1 cellular context compared by ENCODE assay signal in the genomic region with DNA sequence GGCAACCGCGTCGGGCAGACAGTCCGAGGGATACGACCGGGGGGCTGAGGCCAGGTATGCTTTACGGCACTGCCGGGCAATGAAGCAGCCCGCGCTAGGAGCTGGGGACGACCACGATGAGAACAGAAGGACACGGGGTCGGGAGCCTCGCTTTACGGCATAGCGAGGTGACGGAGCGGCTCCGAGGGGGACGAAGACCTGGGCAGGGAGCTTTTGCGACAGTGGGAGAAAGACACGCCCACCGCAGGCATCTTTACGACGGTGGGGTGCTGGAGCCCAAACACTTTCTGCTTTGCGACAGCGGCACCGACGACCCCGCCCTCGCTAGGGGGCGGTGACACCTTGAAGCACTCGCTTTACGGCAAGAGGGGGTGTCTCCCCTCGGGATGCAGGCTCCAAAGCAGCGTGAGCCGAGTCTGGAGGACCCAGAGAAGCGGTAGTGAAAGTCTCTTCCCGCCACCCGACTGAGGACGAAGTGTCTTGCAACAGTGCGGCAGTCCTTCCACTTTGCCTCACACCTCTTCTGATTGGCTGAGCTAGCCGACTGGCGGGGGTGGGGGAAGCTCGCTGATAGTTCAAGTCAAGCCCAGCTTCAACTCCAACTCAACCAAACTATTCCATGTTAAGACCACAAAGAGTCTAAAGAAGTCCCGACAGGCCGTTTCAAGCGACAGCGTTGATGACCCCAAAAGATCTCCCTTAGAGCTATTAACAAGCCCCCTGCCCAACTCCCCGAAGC.
TF ChIP-seq lines count a peak whose summit lies in the region.

No MANE protein-coding gene starts in this region.

TF ChIP-seq in HEK293, 187 proteins besides CTCF, POLR2A, EP300 and RAD21 (continued from another document and continues in another):
- no peak for TF ChIP-seq ZNF274 (IDR thresholded peaks at IDR 0.05; ENCODE audit: low read length)
- no peak for TF ChIP-seq ZNF274 (tag by site-specific recombination; IDR thresholded peaks at IDR 0.05; ENCODE audit: borderline replicate concordance)
- TF ChIP-seq ZNF600 (tag by site-specific recombination; IDR thresholded peaks at IDR 0.05) = peak; percentile 95
- no peak for TF ChIP-seq GLI2 (tag by site-specific recombination; IDR thresholded peaks at IDR 0.05; ENCODE audit: borderline replicate concordance, low read depth)
- peak; percentile 28; the same call in 1 of the 2 replicates for TF ChIP-seq ZBTB21 (tag by site-specific recombination; IDR thresholded peaks at IDR 0.05)
- TF ChIP-seq ZNF202 (tag by site-specific recombination; IDR thresholded peaks at IDR 0.05; ENCODE audit: borderline replicate concordance) = no peak
- TF ChIP-seq ZFHX2 (tag by site-specific recombination; conservative IDR thresholded peaks at IDR 0.05) = no peak; the same call in 1 of the 2 replicates
- TF ChIP-seq, protein P1, sequence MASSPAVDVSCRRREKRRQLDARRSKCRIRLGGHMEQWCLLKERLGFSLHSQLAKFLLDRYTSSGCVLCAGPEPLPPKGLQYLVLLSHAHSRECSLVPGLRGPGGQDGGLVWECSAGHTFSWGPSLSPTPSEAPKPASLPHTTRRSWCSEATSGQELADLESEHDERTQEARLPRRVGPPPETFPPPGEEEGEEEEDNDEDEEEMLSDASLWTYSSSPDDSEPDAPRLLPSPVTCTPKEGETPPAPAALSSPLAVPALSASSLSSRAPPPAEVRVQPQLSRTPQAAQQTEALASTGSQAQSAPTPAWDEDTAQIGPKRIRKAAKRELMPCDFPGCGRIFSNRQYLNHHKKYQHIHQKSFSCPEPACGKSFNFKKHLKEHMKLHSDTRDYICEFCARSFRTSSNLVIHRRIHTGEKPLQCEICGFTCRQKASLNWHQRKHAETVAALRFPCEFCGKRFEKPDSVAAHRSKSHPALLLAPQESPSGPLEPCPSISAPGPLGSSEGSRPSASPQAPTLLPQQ (tag by site-specific recombination; IDR thresholded peaks at IDR 0.05) = no peak
- TF ChIP-seq, protein P2, sequence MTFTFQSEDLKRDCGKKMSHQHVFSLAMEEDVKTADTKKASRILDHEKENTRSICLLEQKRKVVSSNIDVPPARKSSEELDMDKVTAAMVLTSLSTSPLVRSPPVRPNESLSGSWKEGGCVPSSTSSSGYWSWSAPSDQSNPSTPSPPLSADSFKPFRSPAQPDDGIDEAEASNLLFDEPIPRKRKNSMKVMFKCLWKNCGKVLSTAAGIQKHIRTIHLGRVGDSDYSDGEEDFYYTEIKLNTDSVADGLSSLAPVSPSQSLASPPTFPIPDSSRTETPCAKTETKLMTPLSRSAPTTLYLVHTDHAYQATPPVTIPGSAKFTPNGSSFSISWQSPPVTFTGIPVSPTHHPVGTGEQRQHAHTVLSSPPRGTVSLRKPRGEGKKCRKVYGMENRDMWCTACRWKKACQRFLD (tag by site-specific recombination; IDR thresholded peaks at IDR 0.05) = no peak
- TF ChIP-seq ZNF529 (tag by site-specific recombination; IDR thresholded peaks at IDR 0.05; ENCODE audit: insufficient replicate concordance) = no peak
- TF ChIP-seq ZNF555 (tag by site-specific recombination; conservative IDR thresholded peaks at IDR 0.05) = no peak
- no peak for TF ChIP-seq BCL11B (tag by site-specific recombination; IDR thresholded peaks at IDR 0.05; ENCODE audit: low read depth)
- TF ChIP-seq SCRT1 (tag by site-specific recombination; IDR thresholded peaks at IDR 0.05; ENCODE audit: borderline replicate concordance) = no peak
- peak; percentile 80 for TF ChIP-seq GLIS2 (tag by site-specific recombination; IDR thresholded peaks at IDR 0.05)
- TF ChIP-seq ZNF548 (tag by site-specific recombination; IDR thresholded peaks at IDR 0.05) = no peak
- peak; percentile 54; the same call in 1 of the 2 replicates for TF ChIP-seq ZNF423 (tag by site-specific recombination; IDR thresholded peaks at IDR 0.05)
- TF ChIP-seq ZNF175 (tag by site-specific recombination; IDR thresholded peaks at IDR 0.05) = no peak
- TF ChIP-seq ZNF155 (tag by site-specific recombination; IDR thresholded peaks at IDR 0.05) = no peak
- no peak for TF ChIP-seq ZNF549 (tag by site-specific recombination; IDR thresholded peaks at IDR 0.05)
- TF ChIP-seq ZNF580 (tag by site-specific recombination; IDR thresholded peaks at IDR 0.05) = no peak; the same call in 1 of the 2 replicates
- TF ChIP-seq ZNF157 (tag by site-specific recombination; IDR thresholded peaks at IDR 0.05) = no peak
- TF ChIP-seq ZNF112 (tag by site-specific recombination; IDR thresholded peaks at IDR 0.05) = no peak
- TF ChIP-seq KLF10 (tag by site-specific recombination; IDR thresholded peaks at IDR 0.05) = peak; percentile 68
- TF ChIP-seq, protein P3, sequence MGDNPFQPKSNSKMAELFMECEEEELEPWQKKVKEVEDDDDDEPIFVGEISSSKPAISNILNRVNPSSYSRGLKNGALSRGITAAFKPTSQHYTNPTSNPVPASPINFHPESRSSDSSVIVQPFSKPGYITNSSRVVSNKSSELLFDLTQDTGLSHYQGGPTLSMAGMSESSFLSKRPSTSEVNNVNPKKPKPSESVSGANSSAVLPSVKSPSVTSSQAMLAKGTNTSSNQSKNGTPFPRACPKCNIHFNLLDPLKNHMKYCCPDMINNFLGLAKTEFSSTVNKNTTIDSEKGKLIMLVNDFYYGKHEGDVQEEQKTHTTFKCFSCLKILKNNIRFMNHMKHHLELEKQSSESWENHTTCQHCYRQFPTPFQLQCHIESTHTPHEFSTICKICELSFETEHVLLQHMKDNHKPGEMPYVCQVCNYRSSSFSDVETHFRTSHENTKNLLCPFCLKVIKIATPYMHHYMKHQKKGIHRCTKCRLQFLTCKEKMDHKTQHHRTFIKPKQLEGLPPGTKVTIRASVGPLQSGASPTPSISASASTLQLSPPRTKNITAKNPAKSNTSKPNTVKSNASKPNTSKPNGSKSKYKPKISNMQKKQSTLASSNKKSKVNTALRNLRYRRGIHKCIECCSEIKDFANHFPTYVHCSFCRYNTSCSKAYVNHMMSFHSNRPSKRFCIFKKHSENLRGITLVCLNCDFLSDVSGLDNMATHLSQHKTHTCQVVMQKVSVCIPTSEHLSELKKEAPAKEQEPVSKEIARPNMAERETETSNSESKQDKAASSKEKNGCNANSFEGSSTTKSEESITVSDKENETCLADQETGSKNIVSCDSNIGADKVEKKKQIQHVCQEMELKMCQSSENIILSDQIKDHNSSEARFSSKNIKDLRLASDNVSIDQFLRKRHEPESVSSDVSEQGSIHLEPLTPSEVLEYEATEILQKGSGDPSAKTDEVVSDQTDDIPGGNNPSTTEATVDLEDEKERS (tag by site-specific recombination; IDR thresholded peaks at IDR 0.05) = no peak
- TF ChIP-seq ZNF184 (tag by site-specific recombination; IDR thresholded peaks at IDR 0.05) = no peak
- TF ChIP-seq ZNF664 (tag by site-specific recombination; IDR thresholded peaks at IDR 0.05) = no peak
- TF ChIP-seq BCL6B (tag by site-specific recombination; IDR thresholded peaks at IDR 0.05) = no peak
- no peak; the same call in 1 of the 2 replicates for TF ChIP-seq ZNF10 (tag by site-specific recombination; IDR thresholded peaks at IDR 0.05)
- TF ChIP-seq ZNF677 (tag by site-specific recombination; IDR thresholded peaks at IDR 0.05) = no peak
- no peak for TF ChIP-seq ZNF48 (tag by site-specific recombination; IDR thresholded peaks at IDR 0.05)
- no peak for TF ChIP-seq ZSCAN30 (tag by site-specific recombination; IDR thresholded peaks at IDR 0.05)
- TF ChIP-seq ZFP41 (tag by site-specific recombination; IDR thresholded peaks at IDR 0.05; ENCODE audit: borderline replicate concordance) = no peak
- peak; percentile 91 for TF ChIP-seq KLF8 (tag by site-specific recombination; IDR thresholded peaks at IDR 0.05)
- TF ChIP-seq ZNF585B (tag by site-specific recombination; IDR thresholded peaks at IDR 0.05) = no peak
- TF ChIP-seq ZSCAN4 (tag by site-specific recombination; IDR thresholded peaks at IDR 0.05) = no peak
- TF ChIP-seq KLF17 (tag by site-specific recombination; IDR thresholded peaks at IDR 0.05) = no peak
- no peak for TF ChIP-seq REPIN1 (tag by site-specific recombination; IDR thresholded peaks at IDR 0.05; ENCODE audit: low read depth)
- TF ChIP-seq ZNF266 (tag by site-specific recombination; IDR thresholded peaks at IDR 0.05; ENCODE audit: low read depth) = 0 out of 2 replicates have a peak, but pooled peaks have one; percentile 9
- TF ChIP-seq SCRT2 (tag by site-specific recombination; IDR thresholded peaks at IDR 0.05) = no peak
- no peak for TF ChIP-seq GLI4 (tag by site-specific recombination; IDR thresholded peaks at IDR 0.05)
- TF ChIP-seq EGR2 (tag by site-specific recombination; IDR thresholded peaks at IDR 0.05; ENCODE audit: low read depth) = 0 out of 2 replicates have a peak, but pooled peaks have one; percentile 28
- TF ChIP-seq ZNF335 (tag by site-specific recombination; conservative IDR thresholded peaks at IDR 0.05) = peak; percentile 82
- TF ChIP-seq, protein P4, sequence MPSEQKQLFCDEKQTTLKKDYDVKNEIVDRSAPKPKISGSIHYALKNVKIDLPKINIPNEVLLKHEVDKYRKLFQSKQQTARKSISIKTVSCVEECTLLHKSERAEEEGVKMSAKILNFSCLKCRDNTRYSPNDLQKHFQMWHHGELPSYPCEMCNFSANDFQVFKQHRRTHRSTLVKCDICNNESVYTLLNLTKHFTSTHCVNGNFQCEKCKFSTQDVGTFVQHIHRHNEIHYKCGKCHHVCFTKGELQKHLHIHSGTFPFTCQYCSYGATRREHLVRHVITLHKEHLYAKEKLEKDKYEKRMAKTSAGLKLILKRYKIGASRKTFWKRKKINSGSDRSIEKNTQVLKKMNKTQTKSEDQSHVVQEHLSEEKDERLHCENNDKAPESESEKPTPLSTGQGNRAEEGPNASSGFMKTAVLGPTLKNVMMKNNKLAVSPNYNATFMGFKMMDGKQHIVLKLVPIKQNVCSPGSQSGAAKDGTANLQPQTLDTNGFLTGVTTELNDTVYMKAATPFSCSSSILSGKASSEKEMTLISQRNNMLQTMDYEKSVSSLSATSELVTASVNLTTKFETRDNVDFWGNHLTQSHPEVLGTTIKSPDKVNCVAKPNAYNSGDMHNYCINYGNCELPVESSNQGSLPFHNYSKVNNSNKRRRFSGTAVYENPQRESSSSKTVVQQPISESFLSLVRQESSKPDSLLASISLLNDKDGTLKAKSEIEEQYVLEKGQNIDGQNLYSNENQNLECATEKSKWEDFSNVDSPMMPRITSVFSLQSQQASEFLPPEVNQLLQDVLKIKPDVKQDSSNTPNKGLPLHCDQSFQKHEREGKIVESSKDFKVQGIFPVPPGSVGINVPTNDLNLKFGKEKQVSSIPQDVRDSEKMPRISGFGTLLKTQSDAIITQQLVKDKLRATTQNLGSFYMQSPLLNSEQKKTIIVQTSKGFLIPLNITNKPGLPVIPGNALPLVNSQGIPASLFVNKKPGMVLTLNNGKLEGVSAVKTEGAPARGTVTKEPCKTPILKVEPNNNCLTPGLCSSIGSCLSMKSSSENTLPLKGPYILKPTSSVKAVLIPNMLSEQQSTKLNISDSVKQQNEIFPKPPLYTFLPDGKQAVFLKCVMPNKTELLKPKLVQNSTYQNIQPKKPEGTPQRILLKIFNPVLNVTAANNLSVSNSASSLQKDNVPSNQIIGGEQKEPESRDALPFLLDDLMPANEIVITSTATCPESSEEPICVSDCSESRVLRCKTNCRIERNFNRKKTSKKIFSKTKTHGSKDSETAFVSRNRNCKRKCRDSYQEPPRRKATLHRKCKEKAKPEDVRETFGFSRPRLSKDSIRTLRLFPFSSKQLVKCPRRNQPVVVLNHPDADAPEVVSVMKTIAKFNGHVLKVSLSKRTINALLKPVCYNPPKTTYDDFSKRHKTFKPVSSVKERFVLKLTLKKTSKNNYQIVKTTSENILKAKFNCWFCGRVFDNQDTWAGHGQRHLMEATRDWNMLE (tag by site-specific recombination; conservative IDR thresholded peaks at IDR 0.05; ENCODE audit: low read depth) = peak; percentile 64
- TF ChIP-seq, protein P5, sequence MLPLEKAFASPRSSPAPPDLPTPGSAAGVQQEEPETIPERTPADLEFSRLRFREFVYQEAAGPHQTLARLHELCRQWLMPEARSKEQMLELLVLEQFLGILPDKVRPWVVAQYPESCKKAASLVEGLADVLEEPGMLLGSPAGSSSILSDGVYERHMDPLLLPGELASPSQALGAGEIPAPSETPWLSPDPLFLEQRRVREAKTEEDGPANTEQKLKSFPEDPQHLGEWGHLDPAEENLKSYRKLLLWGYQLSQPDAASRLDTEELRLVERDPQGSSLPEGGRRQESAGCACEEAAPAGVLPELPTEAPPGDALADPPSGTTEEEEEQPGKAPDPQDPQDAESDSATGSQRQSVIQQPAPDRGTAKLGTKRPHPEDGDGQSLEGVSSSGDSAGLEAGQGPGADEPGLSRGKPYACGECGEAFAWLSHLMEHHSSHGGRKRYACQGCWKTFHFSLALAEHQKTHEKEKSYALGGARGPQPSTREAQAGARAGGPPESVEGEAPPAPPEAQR (tag by site-specific recombination; IDR thresholded peaks at IDR 0.05) = no peak
- TF ChIP-seq ZSCAN23 (tag by site-specific recombination; IDR thresholded peaks at IDR 0.05) = no peak
